In the genomic region with DNA sequence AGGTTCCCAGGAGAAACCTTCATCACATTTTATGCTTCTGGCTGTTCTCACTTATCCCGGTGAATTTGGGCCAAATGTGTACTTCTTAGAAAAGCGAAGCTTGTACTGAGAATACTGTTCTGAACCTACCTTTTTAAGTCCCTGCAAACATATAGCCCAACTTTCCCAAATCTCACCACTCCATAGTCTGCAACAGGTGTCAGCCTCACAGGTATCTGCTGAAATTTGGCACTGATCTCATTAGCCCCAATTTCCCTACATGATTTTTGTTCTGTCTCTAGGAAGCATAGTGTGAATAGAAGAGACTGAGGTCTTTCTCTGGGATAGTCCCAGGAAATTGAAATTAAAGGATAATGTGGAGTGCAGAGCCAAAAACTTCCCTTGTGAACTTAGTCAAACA, we compare ENCODE assay signal across 26 cellular contexts. TPM values are rescaled to one million over a fixed set of nuclear protein-coding genes. Genes with fewer than 3 reads are reported as not detected.
DNase-seq lines count a peak whose midpoint lies in the region; ATAC-seq and TF ChIP-seq lines count a peak whose summit lies in the region.
"Had no signal": no experiment of that assay in that cellular context is flagged by ENCODE, and none has a peak within 500 bp of the region (broad histone marks: within the 10 kb centered on the region; RNA-seq: fewer than 3 reads in every experiment).

No MANE protein-coding gene starts in this region.

- H3K4me3 ChIP-seq in Caco-2 (ENCODE audit: low read depth, low read length) (no peak overlapping the region), SK-N-MC (no peak overlapping the region)
- H3K4me3 ChIP-seq: BLaER1, SJSA1 had no signal

- H3K9me3 ChIP-seq in Caco-2 (no peaks in the 10 kb centered on the region), SK-N-MC (ENCODE audit: low read depth, low read length) (no peaks in the 10 kb centered on the region)
- H3K9me3 ChIP-seq: BLaER1, SJSA1 had no signal

- no peaks in the 10 kb centered on the region for H3K27me3 ChIP-seq in Caco-2 (replicated peaks; ENCODE audit: control insufficient read depth, insufficient read depth, low read length)
- H3K27me3 ChIP-seq: BLaER1, SJSA1 had no signal

- POLR2A ChIA-PET in activated CD4-positive, alpha-beta T cell treated with anti-CD3 and anti-CD28 coated beads for 36 hours (lab: Charles Lee): interaction anchor here (0.8 kb wide), 1 partner anchor 18 kb away, joined by 3 read pairs; no protein-coding TSS in a partner anchor
- POLR2A ChIA-PET in Caco-2 (lab: Charles Lee): no interaction called here

- H3K36me3 Mint-ChIP-seq in activated CD4-positive, alpha-beta T cell treated with anti-CD3 and anti-CD28 coated beads for 36 hours (ENCODE audit: low read depth): peaks cover 41% of the 10 kb centered on the region
- H3K36me3 Mint-ChIP-seq in Caco-2 (ENCODE audit: insufficient read depth, unreplicated experiment): peaks cover 63% of the 10 kb centered on the region

- BruUV-seq in Caco-2 (replicated peaks; lab: Mats Ljungman, UMichigan): TSS peak; percentile 14

- ATAC-seq in activated CD4-positive, alpha-beta T cell treated with anti-CD3 and anti-CD28 coated beads for 36 hours: no peak
- ATAC-seq in GM18519 (IDR thresholded peaks at IDR 0.05; ENCODE audit: low FRiP score, unreplicated experiment) (no peak), HG03159 (IDR thresholded peaks at IDR 0.05; ENCODE audit: unreplicated experiment) (no peak)
- ATAC-seq: HepG2, Right ventricle myocardium inferior had no signal

- H3K27me3 Mint-ChIP-seq in activated CD4-positive, alpha-beta T cell treated with anti-CD3 and anti-CD28 coated beads for 36 hours: no peaks in the 10 kb centered on the region
- H3K27me3 Mint-ChIP-seq in Caco-2 (ENCODE audit: insufficient read depth, unreplicated experiment): no peaks in the 10 kb centered on the region
- H3K27me3 Mint-ChIP-seq: CD4-positive, alpha-beta T cell had no signal

- CTCF ChIA-PET in activated CD4-positive, alpha-beta T cell treated with anti-CD3 and anti-CD28 coated beads for 36 hours (lab: Charles Lee): no interaction called here
- CTCF ChIA-PET in Caco-2 (lab: Charles Lee): no interaction called here

- no peaks in the 10 kb centered on the region for H3K4me1 ChIP-seq in Caco-2
- H3K4me1 ChIP-seq: BLaER1, SJSA1 had no signal

- H3K4me1 Mint-ChIP-seq in activated CD4-positive, alpha-beta T cell treated with anti-CD3 and anti-CD28 coated beads for 36 hours: no peaks in the 10 kb centered on the region
- H3K4me1 Mint-ChIP-seq in Caco-2 (ENCODE audit: low read depth, unreplicated experiment): no peaks in the 10 kb centered on the region

- TF ChIP-seq CTCF in Caco-2 (IDR thresholded peaks at IDR 0.05; ENCODE audit: insufficient read depth in 1 of 2, low read depth in 1 of 2, low read length in 1 of 2, severe bottlenecking in 1 of 2, unreplicated experiment in 1 of 2): no peak

- intact Hi-C loops in activated CD4-positive, alpha-beta T cell treated with anti-CD3 and anti-CD28 coated beads for 36 hours (cut with DNase I, micrococcal nuclease): no loop called here
- intact Hi-C loops in Caco-2 (cut with micrococcal nuclease; ENCODE audit: unreplicated experiment): no loop called here

- H3K27ac ChIP-seq in SK-N-MC (peak overlapping the region; percentile 40; the same call in 1 of the 2 replicates), cingulate gyrus (ENCODE audit: low read depth, low read length) (peak overlapping the region; percentile 29)
- H3K27ac ChIP-seq: 22Rv1, BLaER1, HL-60, SJSA1 had no signal

- H3K36me3 ChIP-seq in Caco-2 (ENCODE audit: control insufficient read depth, insufficient read depth, low read length): peaks cover 2% of the 10 kb centered on the region; the same call in 1 of the 2 replicates
- peaks cover 49% of the 10 kb centered on the region for H3K36me3 ChIP-seq in SK-N-MC (ENCODE audit: insufficient read depth, low read length)

- no peak overlapping the region for H3K4me3 Mint-ChIP-seq in activated CD4-positive, alpha-beta T cell treated with anti-CD3 and anti-CD28 coated beads for 36 hours
- H3K4me3 Mint-ChIP-seq in Caco-2 (ENCODE audit: unreplicated experiment): no peak overlapping the region
- H3K4me3 Mint-ChIP-seq: CD4-positive, alpha-beta T cell; HFFc6 had no signal

- H3K9me3 Mint-ChIP-seq in activated CD4-positive, alpha-beta T cell treated with anti-CD3 and anti-CD28 coated beads for 36 hours (ENCODE audit: low read depth): no peaks in the 10 kb centered on the region
- H3K9me3 Mint-ChIP-seq in Caco-2 (ENCODE audit: unreplicated experiment): no peaks in the 10 kb centered on the region
- H3K9me3 Mint-ChIP-seq: CD4-positive, alpha-beta T cell; HFFc6 had no signal

- no peak for DNase-seq in activated CD4-positive, alpha-beta T cell treated with anti-CD3 and anti-CD28 coated beads for 36 hours
- no peak for DNase-seq in activated CD4-positive, alpha-beta T cell treated with anti-CD3 and anti-CD28 coated beads for 4 hours
- no peak for DNase-seq in Caco-2
- no peak for DNase-seq in SK-N-MC (ENCODE audit: low read depth, low spot score)
- no peak for DNase-seq in NCI-H748 treated with DMSO at 0.1 percent for 48 hours (lab: John Stamatoyannopoulos, UW)
- DNase-seq: ACHN; CD4-positive, alpha-beta T cell; HFFc6; KBM-7; NCI-H1092 treated with DMSO at 0.1 percent for 48 hours; NCI-H1436 treated with DMSO at 0.1 percent for 48 hours; NCI-H1930; NCI-H2227 treated with DMSO at 0.1 percent for 48 hours; NCI-H510A had no signal

- peak overlapping the region; percentile 20 for H3K27ac Mint-ChIP-seq in activated CD4-positive, alpha-beta T cell treated with anti-CD3 and anti-CD28 coated beads for 36 hours
- H3K27ac Mint-ChIP-seq in Caco-2 (ENCODE audit: unreplicated experiment): no peak overlapping the region

- H3K9ac ChIP-seq in SK-N-MC (ENCODE audit: insufficient read length): no peak overlapping the region
- H3K9ac ChIP-seq: BLaER1 had no signal

RNA-seq across cellular contexts. Expression of a gene that starts 11.5 kb away (rescaled TPM):
- total RNA-seq in activated CD4-positive, alpha-beta T cell treated with anti-CD3 and anti-CD28 coated beads for 36 hours: 10 to 100 TPM; 20.3 to 23.0 TPM
- 21.9 and 23.0 TPM in 2 replicates for total RNA-seq in Caco-2 (2022)

RNA-seq across cellular contexts. Expression of a gene that starts 34.5 kb away (rescaled TPM):
- 10 to 100 TPM; 68.7 to 97.5 TPM for total RNA-seq in activated CD4-positive, alpha-beta T cell treated with anti-CD3 and anti-CD28 coated beads for 36 hours
- 68.5 and 72.9 TPM in 2 replicates for total RNA-seq in Caco-2 (2022)

RNA-seq across cellular contexts. Expression of a gene that starts 40.3 kb away (rescaled TPM):
- total RNA-seq in activated CD4-positive, alpha-beta T cell treated with anti-CD3 and anti-CD28 coated beads for 36 hours: 10 to 100 TPM; 14.3 to 14.8 TPM
- total RNA-seq in Caco-2 (2022): 0.05 TPM in 1 of 2 replicates, not detected in the other
- total RNA-seq: HT-29 had no signal

RNA-seq across cellular contexts. Expression of a gene that starts 41.8 kb away (rescaled TPM):
- not detected for total RNA-seq in activated CD4-positive, alpha-beta T cell treated with anti-CD3 and anti-CD28 coated beads for 36 hours
- total RNA-seq in Caco-2 (2022): not detected in 2 replicates
- total RNA-seq: CD4-positive, alpha-beta T cell; Daoy; H4; HFFc6; Right ventricle myocardium inferior; SJSA1 had no signal

RNA-seq across cellular contexts. Expression of a gene that starts 42.7 kb away (rescaled TPM):
- total RNA-seq in activated CD4-positive, alpha-beta T cell treated with anti-CD3 and anti-CD28 coated beads for 36 hours: 10 to 100 TPM; 44.2 to 48.8 TPM
- 43.7 and 47.3 TPM in 2 replicates for total RNA-seq in Caco-2 (2022)

Comparison
In these comparisons a context has a peak if more than half of its experiments do, and no peak if none do; other contexts are left out.
1. RNA of a gene that starts 40.3 kb away (total RNA-seq): 14.3 to 14.8 TPM in activated CD4-positive, alpha-beta T cell treated with anti-CD3 and anti-CD28 coated beads for 36 hours; 0.05 TPM in Caco-2; every median in the first group is over 10 times any median in the second.